ENCODE assay signal across 1 cellular context in genomic region chr6:52761673-52762491, GRCh38.
TF ChIP-seq lines count a peak whose summit lies in the region.
"Not testable (repeated sequence)": the region's sequence is repeated elsewhere in the genome, so short reads cannot be mapped to it uniquely, and the experiment has no call there.

No MANE protein-coding gene starts in this region.

TF ChIP-seq in HepG2, 621 proteins besides CTCF, POLR2A, EP300 and RAD21 (continued from another document and continues in another):
- TF ChIP-seq ZBTB39 (CRISPR knock-in tag; IDR thresholded peaks at IDR 0.05) (peak; percentile 78; the same call in 1 of the 2 replicates), ZNF292 (CRISPR knock-in tag; IDR thresholded peaks at IDR 0.05; ENCODE audit: borderline replicate concordance, low read depth) (peak; percentile 73; the same call in 1 of the 2 replicates), ESRRA (CRISPR knock-in tag; IDR thresholded peaks at IDR 0.05; ENCODE audit: low read depth) (0 out of 2 replicates have a peak, but pooled peaks have one; percentile 54), TBX2 (CRISPR knock-in tag; IDR thresholded peaks at IDR 0.05; ENCODE audit: borderline replicate concordance) (peak; percentile 57), IRF2 (CRISPR knock-in tag; IDR thresholded peaks at IDR 0.05) (peak; percentile 34; the same call in 1 of the 2 replicates), ARID4A (CRISPR knock-in tag; IDR thresholded peaks at IDR 0.05; ENCODE audit: borderline replicate concordance) (peak; percentile 16; the same call in 1 of the 2 replicates), SMARCC2 (IDR thresholded peaks at IDR 0.05) (0 out of 2 replicates have a peak, but pooled peaks have one; percentile 22), TARDBP (CRISPR knock-in tag; IDR thresholded peaks at IDR 0.05) (peak; percentile 78; the same call in 1 of the 2 replicates), KDM1A (CRISPR knock-in tag; IDR thresholded peaks at IDR 0.05) (0 out of 2 replicates have a peak, but pooled peaks have one; percentile 56), HOMEZ (CRISPR knock-in tag; IDR thresholded peaks at IDR 0.05; ENCODE audit: low read depth) (peak; percentile 92), MTA1 (CRISPR knock-in tag; IDR thresholded peaks at IDR 0.05; ENCODE audit: borderline replicate concordance) (0 out of 2 replicates have a peak, but pooled peaks have one; percentile 29), TCF12 (CRISPR knock-in tag; IDR thresholded peaks at IDR 0.05) (0 out of 2 replicates have a peak, but pooled peaks have one; percentile 32), ZNF331 (CRISPR knock-in tag; IDR thresholded peaks at IDR 0.05) (peak; percentile 68; the same call in 1 of the 2 replicates), ARNTL (CRISPR knock-in tag; IDR thresholded peaks at IDR 0.05) (0 out of 2 replicates have a peak, but pooled peaks have one; percentile 38), SOX5 (CRISPR knock-in tag; IDR thresholded peaks at IDR 0.05; ENCODE audit: borderline replicate concordance) (peak; percentile 74; the same call in 1 of the 2 replicates), ZNF580 (CRISPR knock-in tag; IDR thresholded peaks at IDR 0.05; ENCODE audit: borderline replicate concordance, low read depth) (0 out of 2 replicates have a peak, but pooled peaks have one; percentile 54), CBFB (CRISPR knock-in tag; IDR thresholded peaks at IDR 0.05) (peak; percentile 21; the same call in 1 of the 2 replicates), TCF7 (IDR thresholded peaks at IDR 0.05; ENCODE audit: low read depth) (0 out of 2 replicates have a peak, but pooled peaks have one; percentile 11), ZFX (CRISPR knock-in tag; IDR thresholded peaks at IDR 0.05; ENCODE audit: low read depth) (peak; percentile 70), ETV5 (CRISPR knock-in tag; IDR thresholded peaks at IDR 0.05; ENCODE audit: borderline replicate concordance) (peak; percentile 37; the same call in 1 of the 2 replicates), SOX6 (CRISPR knock-in tag; IDR thresholded peaks at IDR 0.05) (peak; percentile 79), MEIS1 (CRISPR knock-in tag; IDR thresholded peaks at IDR 0.05; ENCODE audit: borderline replicate concordance) (peak; percentile 60; the same call in 1 of the 2 replicates), PAXIP1 (CRISPR knock-in tag; conservative IDR thresholded peaks at IDR 0.05) (peak; percentile 88), BCL6 (CRISPR knock-in tag; IDR thresholded peaks at IDR 0.05) (peak; percentile 69), ZSCAN29 (CRISPR knock-in tag; conservative IDR thresholded peaks at IDR 0.05) (peak; percentile 75; the same call in 1 of the 2 replicates), ZBTB4 (CRISPR knock-in tag; IDR thresholded peaks at IDR 0.05; ENCODE audit: borderline replicate concordance) (peak; percentile 76; the same call in 1 of the 2 replicates), HMG20A (CRISPR knock-in tag; IDR thresholded peaks at IDR 0.05; ENCODE audit: borderline replicate concordance) (peak; percentile 77; the same call in 1 of the 2 replicates), ZNF501 (CRISPR knock-in tag; IDR thresholded peaks at IDR 0.05) (peak; percentile 34; the same call in 1 of the 2 replicates), ZNF710 (CRISPR knock-in tag; IDR thresholded peaks at IDR 0.05; ENCODE audit: borderline replicate concordance) (peak; percentile 51; the same call in 1 of the 2 replicates), FOXO1 (CRISPR knock-in tag; IDR thresholded peaks at IDR 0.05) (peak; percentile 80), ZNF652 (CRISPR knock-in tag; IDR thresholded peaks at IDR 0.05; ENCODE audit: borderline replicate concordance, low read depth) (peak; percentile 46; the same call in 1 of the 2 replicates), ARNT2 (CRISPR knock-in tag; IDR thresholded peaks at IDR 0.05; ENCODE audit: low read depth) (peak; percentile 40; the same call in 1 of the 2 replicates), HNF1B (CRISPR knock-in tag; IDR thresholded peaks at IDR 0.05) (peak; percentile 97), FOXA1 (IDR thresholded peaks at IDR 0.05) (peak; percentile 56; the same call in 1 of the 2 replicates), FOXA1 (CRISPR knock-in tag; IDR thresholded peaks at IDR 0.05) (peak; percentile 87)
- not testable (repeated sequence) for TF ChIP-seq TCF12, SOX6 (IDR thresholded peaks at IDR 0.05)
